15 cellular contexts compared by ENCODE assay signal in genomic region chr10:97916586-97916985, GRCh38.
A peak's percentile ranks its signal among the peaks of the same experiment; 100 is the strongest.
DNase-seq lines count a peak whose midpoint lies in the region; ATAC-seq, FAIRE-seq and TF ChIP-seq lines count a peak whose summit lies in the region.
"Had no signal": no experiment of that assay in that cellular context is flagged by ENCODE, and none has a peak within 500 bp of the region (broad histone marks: within the 10 kb centered on the region; RNA-seq: fewer than 3 reads in every experiment).

No MANE protein-coding gene starts in this region.

- H3K9ac ChIP-seq in HepG2 (ENCODE audit: insufficient read depth, low read depth, low read length) = no peak overlapping the region
- H3K9ac ChIP-seq: KMS-11 had no signal

- DNase-seq in right lobe of liver (peak in 1 of 3 donors; percentile 12), HepG2 (ENCODE audit: low spot score) (no peak), fibroblast of gingiva (ENCODE audit: low read depth) (peak; percentile 50), midbrain (lab: John Stamatoyannopoulos, UW) (peak; percentile 72), DMS153 treated with DMSO at 0.1 percent for 48 hours (lab: John Stamatoyannopoulos, UW; ENCODE audit: unreplicated experiment) (no peak), erythroblast (lab: John Stamatoyannopoulos, UW) (no peak)
- DNase-seq in stimulated activated CD4-positive, alpha-beta T cell treated with anti-CD3 and anti-CD28 coated beads, Interleukin-15, amount 100 ng/mL, for 24 hours = no peak
- DNase-seq in stimulated activated naive CD4-positive, alpha-beta T cell treated with Interleukin-2 at 50 U/mL for 16 hours (lab: John Stamatoyannopoulos, UW) = no peak
- DNase-seq: activated T-cell treated with anti-CD3 and anti-CD28 coated beads, Interleukin-2, amount 50 U/mL, for 24 hours; DMS79 treated with DMSO at 0.1 percent for 48 hours; glutamatergic neuron; NCI-H2081; upper lobe of left lung had no signal

- WGBS in right lobe of liver (ENCODE audit: insufficient coverage, low coverage, low lambda C conversion rate, missing lambda C conversion rate) = 23% methylated on average over 2 of the region's 4 CpGs
- WGBS in HepG2 (ENCODE audit: low lambda C conversion rate) = 23% methylated on average over 2 of the region's 4 CpGs

- FAIRE-seq in HepG2 (lab: Jason Lieb, UNC) = no peak

- no TSS peak for BruUV-seq in HepG2 (replicated peaks; lab: Mats Ljungman, UMichigan)

- TF ChIP-seq POLR2A in right lobe of liver (IDR thresholded peaks at IDR 0.05) (no peak), HepG2 (IDR thresholded peaks at IDR 0.05; ENCODE audit: insufficient read depth in 1 of 2, low read depth in 2 of 2, low read length in 2 of 2) (no peak), erythroblast (IDR thresholded peaks at IDR 0.05; ENCODE audit: low read length) (no peak)

- ATAC-seq in right lobe of liver (peak; percentile 36 to 81 (median 56)), HepG2 (no peak)

- H3K79me2 ChIP-seq in HepG2 (ENCODE audit: insufficient read depth, low read length) = no peaks in the 10 kb centered on the region

- H3K4me3 ChIP-seq in right lobe of liver (no peak overlapping the region), HepG2 (replicated peaks in 1 of 3; ENCODE audit: insufficient read depth in 1 of 3, low read depth in 2 of 3, low read length in 3 of 3) (no peak overlapping the region)
- H3K4me3 ChIP-seq: lung, upper lobe of left lung had no signal

- intact Hi-C loops in right lobe of liver (cut with DNase I) = no loop called here
- intact Hi-C loops in HepG2 (cut with micrococcal nuclease; ENCODE audit: unreplicated experiment) = no loop called here

- TF ChIP-seq EP300 in HepG2 (IDR thresholded peaks at IDR 0.05; ENCODE audit: low read depth in 2 of 2, low read length in 2 of 2) = no peak
- TF ChIP-seq EP300 in HepG2 (CRISPR knock-in tag; IDR thresholded peaks at IDR 0.05; ENCODE audit: borderline replicate concordance) = no peak

- TF ChIP-seq CTCF in right lobe of liver (IDR thresholded peaks at IDR 0.05) = no peak
- no peak for TF ChIP-seq CTCF in HepG2 (CRISPR knock-in tag; IDR thresholded peaks at IDR 0.05)

- in situ Hi-C loops in HepG2 (cut with HindIII; ENCODE audit: extremely low pct_ligation_motif_present, low pct_unique_long_range_greater_than_20kb) = loop anchor here (5.0 to 25.0 kb wide), 2 partner anchors 126 to 396 kb away; no protein-coding TSS in a partner anchor

- H3K4me2 ChIP-seq in HepG2 (ENCODE audit: low read depth, low read length) = no peak overlapping the region
- H3K4me2 ChIP-seq: KMS-11 had no signal

- H2AFZ ChIP-seq in HepG2 (ENCODE audit: low read length) = no peak overlapping the region

- no peaks in the 10 kb centered on the region for H3K4me1 ChIP-seq in right lobe of liver
- H3K4me1 ChIP-seq in HepG2 (ENCODE audit: insufficient read depth, low read length) = no peaks in the 10 kb centered on the region

- CTCF ChIA-PET in HepG2 (lab: Yijun Ruan, JAX; ENCODE audit: low intra/inter-chr PET ratio, low total read pairs) = interaction anchor here (3.1 kb wide), 1 partner anchor 125 kb away, joined by 39 read pairs; no protein-coding TSS in a partner anchor

- H3K9me3 ChIP-seq in right lobe of liver (no peaks in the 10 kb centered on the region), HepG2 (ENCODE audit: low read length) (no peaks in the 10 kb centered on the region)
- H3K9me3 ChIP-seq: upper lobe of left lung had no signal

- 0 out of 2 replicates have a peak, but pooled peaks cover 6% of the 10 kb centered on the region for H4K20me1 ChIP-seq in HepG2 (ENCODE audit: insufficient read depth, low read length)

- POLR2A ChIA-PET in HepG2 (lab: Yijun Ruan, JAX) = no interaction called here

- H3K27ac ChIP-seq in right lobe of liver (no peak overlapping the region), HepG2 (ENCODE audit: extremely low read length, insufficient read depth, low read length) (no peak overlapping the region)
- H3K27ac ChIP-seq: KMS-11, upper lobe of left lung had no signal

- TF ChIP-seq RAD21 in HepG2 (CRISPR knock-in tag; IDR thresholded peaks at IDR 0.05) = no peak

- H3K27me3 ChIP-seq in right lobe of liver (no peaks in the 10 kb centered on the region), HepG2 (ENCODE audit: control insufficient read depth in 1 of 2, insufficient read depth in 2 of 2, low read length in 2 of 2) (peaks cover 3 to 12% of the 10 kb centered on the region in 2 experiments; a peak in 3 of 5 replicates)
- H3K27me3 ChIP-seq: upper lobe of left lung had no signal

- H3K36me3 ChIP-seq in right lobe of liver (no peaks in the 10 kb centered on the region), HepG2 (replicated peaks in 1 of 2; ENCODE audit: control insufficient read depth in 1 of 2, insufficient read depth in 2 of 2, low read length in 2 of 2) (no peaks in the 10 kb centered on the region)
- H3K36me3 ChIP-seq: upper lobe of left lung had no signal

TF ChIP-seq in HepG2, 621 proteins besides CTCF, POLR2A, EP300 and RAD21:
- TF ChIP-seq ZNF639 (CRISPR knock-in tag; conservative IDR thresholded peaks at IDR 0.05) (no peak), ZFP82 (CRISPR knock-in tag; IDR thresholded peaks at IDR 0.05; ENCODE audit: borderline replicate concordance) (no peak)

Comparison
In these comparisons a context has a peak if more than half of its experiments do, and no peak if none do; other contexts are left out.
1. DNase-seq: peak in fibroblast of gingiva (single experiment) and midbrain (single experiment); none in HepG2 (single experiment), DMS153 treated with DMSO at 0.1 percent for 48 hours (single experiment), erythroblast (0 of 2), stimulated activated CD4-positive, alpha-beta T cell treated with anti-CD3 and anti-CD28 coated beads, Interleukin-15, amount 100 ng/mL, for 24 hours (single experiment) and stimulated activated naive CD4-positive, alpha-beta T cell treated with Interleukin-2 at 50 U/mL for 16 hours (single experiment).